ENCODE assay signal across 12 cellular contexts in genomic region chr6:139296927-139297326, GRCh38. TPM values are rescaled to one million over a fixed set of nuclear protein-coding genes. Genes with fewer than 3 reads are reported as not detected.
DNase-seq lines count a peak whose midpoint lies in the region; ATAC-seq and TF ChIP-seq lines count a peak whose summit lies in the region.
"Had no signal": no experiment of that assay in that cellular context is flagged by ENCODE, and none has a peak within 500 bp of the region (broad histone marks: within the 10 kb centered on the region; RNA-seq: fewer than 3 reads in every experiment).

No MANE protein-coding gene starts in this region.

- H3K4me1 ChIP-seq in BE2C = no peaks in the 10 kb centered on the region

- H3K36me3 Mint-ChIP-seq in activated T-helper 17 cell treated with anti-CD3 and anti-CD28 coated beads, Interleukin-2, amount 50 U/mL, for 72 hours (ENCODE audit: low read depth) = no peaks in the 10 kb centered on the region

- DNase-seq in CD1c-positive myeloid dendritic cell (ENCODE audit: extremely low spot score) (peak; percentile 72), M059J (ENCODE audit: low read depth) (peak; percentile 92), lung microvascular endothelial cell (ENCODE audit: low read depth in 2 of 2) (peak; percentile 25 to 89), NCI-H2107 treated with DMSO at 0.1 percent for 48 hours (lab: John Stamatoyannopoulos, UW; ENCODE audit: unreplicated experiment) (no peak), NCI-H446 (lab: John Stamatoyannopoulos, UW) (no peak), BE2C (no peak)
- DNase-seq: CD8-positive, alpha-beta memory T cell; left cardiac atrium; SK-N-SH had no signal

- no peaks in the 10 kb centered on the region for H3K9me3 ChIP-seq in BE2C
- H3K9me3 ChIP-seq: esophagus muscularis mucosa, SK-N-SH had no signal

- no peak for TF ChIP-seq CTCF in BE2C (IDR thresholded peaks at IDR 0.05; ENCODE audit: low read depth, low read length)

- no peak overlapping the region for H3K4me3 Mint-ChIP-seq in activated T-helper 17 cell treated with anti-CD3 and anti-CD28 coated beads, Interleukin-2, amount 50 U/mL, for 72 hours
- H3K4me3 Mint-ChIP-seq: CD8-positive, alpha-beta memory T cell had no signal

- no peaks in the 10 kb centered on the region for H3K36me3 ChIP-seq in BE2C
- H3K36me3 ChIP-seq: esophagus muscularis mucosa had no signal

- H3K27me3 Mint-ChIP-seq in activated T-helper 17 cell treated with anti-CD3 and anti-CD28 coated beads, Interleukin-2, amount 50 U/mL, for 72 hours = no peaks in the 10 kb centered on the region

- no peak overlapping the region for H3K4me3 ChIP-seq in BE2C (ENCODE audit: low read depth, low read length)
- H3K4me3 ChIP-seq: esophagus muscularis mucosa had no signal

- no peaks in the 10 kb centered on the region for H3K27me3 ChIP-seq in BE2C
- H3K27me3 ChIP-seq: esophagus muscularis mucosa had no signal

- H3K9me3 Mint-ChIP-seq in activated T-helper 17 cell treated with anti-CD3 and anti-CD28 coated beads, Interleukin-2, amount 50 U/mL, for 72 hours = no peaks in the 10 kb centered on the region

- H3K27ac Mint-ChIP-seq in activated T-helper 17 cell treated with anti-CD3 and anti-CD28 coated beads, Interleukin-2, amount 50 U/mL, for 72 hours = peak overlapping the region; percentile 42

- ATAC-seq in activated T-helper 17 cell treated with anti-CD3 and anti-CD28 coated beads, Interleukin-2, amount 50 U/mL, for 72 hours (replicated peaks) = no peak
- no peak for ATAC-seq in GM18502 (IDR thresholded peaks at IDR 0.05; ENCODE audit: poor library complexity, unreplicated experiment)

- peaks cover 29% of the 10 kb centered on the region for H3K4me1 Mint-ChIP-seq in activated T-helper 17 cell treated with anti-CD3 and anti-CD28 coated beads, Interleukin-2, amount 50 U/mL, for 72 hours

RNA-seq across cellular contexts. Expression of gene TXLNB, which starts 5.1 kb away (rescaled TPM):
- 0.10 and 0.17 TPM in 2 replicates for total RNA-seq in M059J (2014; rRNA removed; shearing (Covaris generic))
- under 1 TPM; 0.24 to 0.37 TPM for total RNA-seq in activated T-helper 17 cell treated with anti-CD3 and anti-CD28 coated beads, Interleukin-2, amount 50 U/mL, for 72 hours
- total RNA-seq in lung microvascular endothelial cell = 0.40 and 0.44 TPM in 2 replicates
- polyA plus RNA-seq in BE2C (2012; ENCODE audit: insufficient read depth, insufficient read length, low read depth) = not detected

Comparison
In these comparisons a context has a peak if more than half of its experiments do, and no peak if none do; other contexts are left out.
1. DNase-seq: peak in CD1c-positive myeloid dendritic cell (single experiment), M059J (single experiment) and lung microvascular endothelial cell (2 of 2); none in NCI-H2107 treated with DMSO at 0.1 percent for 48 hours (single experiment), NCI-H446 (0 of 2) and BE2C (single experiment).